In the genomic region with DNA sequence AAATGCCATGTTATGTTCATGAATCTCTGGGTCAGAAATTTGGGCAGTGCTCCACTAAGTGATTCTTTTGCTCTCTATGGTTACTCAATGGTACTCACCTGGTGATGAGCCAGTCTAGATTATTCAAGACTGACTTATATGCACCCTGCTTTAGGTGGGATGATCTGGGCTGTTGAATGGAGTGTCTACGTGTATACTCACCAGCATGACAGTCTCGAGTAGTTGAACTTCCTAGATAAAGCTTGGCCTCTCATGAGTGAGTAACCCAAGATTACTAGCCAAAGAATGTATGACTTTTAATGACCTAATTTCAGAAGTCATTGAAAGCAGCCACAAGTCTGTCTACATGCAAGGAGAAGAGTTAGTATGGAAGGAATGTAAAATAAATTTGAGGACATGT, we compare ENCODE assay signal across 19 cellular contexts.
DNase-seq lines count a peak whose midpoint lies in the region; ATAC-seq and TF ChIP-seq lines count a peak whose summit lies in the region.
"Had no signal": no experiment of that assay in that cellular context is flagged by ENCODE, and none has a peak within 500 bp of the region (broad histone marks: within the 10 kb centered on the region; RNA-seq: fewer than 3 reads in every experiment).

No MANE protein-coding gene starts in this region.

- POLR2A ChIA-PET in PC-3 (lab: Charles Lee; ENCODE audit: unreplicated experiment) (no interaction called here), Caco-2 (lab: Charles Lee) (no interaction called here)

- BruUV-seq in PC-3 (replicated peaks; lab: Mats Ljungman, UMichigan) (no TSS peak), Caco-2 (replicated peaks; lab: Mats Ljungman, UMichigan) (no TSS peak)

- CTCF ChIA-PET in PC-3 (lab: Charles Lee) (no interaction called here), Caco-2 (lab: Charles Lee) (no interaction called here)

- DNase-seq in PC-3 (peak; percentile 54), RWPE2 (ENCODE audit: low spot score) (no peak), epithelial cell of esophagus (ENCODE audit: low read depth) (peak; percentile 14), progenitor cell of endocrine pancreas (ENCODE audit: low spot score, unreplicated experiment) (no peak), Caco-2 (no peak), HPDE6-E6E7 (ENCODE audit: extremely low spot score) (no peak)
- DNase-seq: ACHN; AML-193; CD4-positive, alpha-beta T cell; DMS153; DMS79; GDM1; GOT3; H7; HFFc6 had no signal

- peaks cover 16% of the 10 kb centered on the region for H3K27me3 Mint-ChIP-seq in progenitor cell of endocrine pancreas
- H3K27me3 Mint-ChIP-seq in Caco-2 (ENCODE audit: insufficient read depth, unreplicated experiment): no peaks in the 10 kb centered on the region
- H3K27me3 Mint-ChIP-seq: CD4-positive, alpha-beta T cell had no signal

- H3K9ac ChIP-seq in PC-3 (ENCODE audit: low read length): no peak overlapping the region

- H3K4me3 Mint-ChIP-seq in progenitor cell of endocrine pancreas (ENCODE audit: low read depth) (no peak overlapping the region), Caco-2 (ENCODE audit: unreplicated experiment) (no peak overlapping the region)
- H3K4me3 Mint-ChIP-seq: CD4-positive, alpha-beta T cell; HFFc6 had no signal

- H3K9me3 Mint-ChIP-seq in progenitor cell of endocrine pancreas (ENCODE audit: low read depth) (no peaks in the 10 kb centered on the region), Caco-2 (ENCODE audit: unreplicated experiment) (peaks cover 6% of the 10 kb centered on the region)

- H4K20me1 ChIP-seq in PC-3 (ENCODE audit: low read length): no peaks in the 10 kb centered on the region

- H3K4me1 Mint-ChIP-seq in progenitor cell of endocrine pancreas (ENCODE audit: low read depth) (peaks cover 1% of the 10 kb centered on the region), Caco-2 (ENCODE audit: low read depth, unreplicated experiment) (peaks cover 7% of the 10 kb centered on the region)

- H3K79me2 ChIP-seq in PC-3 (ENCODE audit: low read length): no peaks in the 10 kb centered on the region

- ATAC-seq in PC-3: peak; percentile 66
- ATAC-seq in RWPE2 (ENCODE audit: low read depth): peak; percentile 31; the same call in 1 of the 3 replicates
- no peak for ATAC-seq in GM21619 (IDR thresholded peaks at IDR 0.05; ENCODE audit: unreplicated experiment)
- ATAC-seq: HCT116 had no signal

- H3K36me3 Mint-ChIP-seq in progenitor cell of endocrine pancreas (ENCODE audit: insufficient read depth): no peaks in the 10 kb centered on the region
- H3K36me3 Mint-ChIP-seq in Caco-2 (ENCODE audit: insufficient read depth, unreplicated experiment): no peaks in the 10 kb centered on the region

- H3K9me3 ChIP-seq in PC-3 (ENCODE audit: low read length) (no peaks in the 10 kb centered on the region), RWPE2 (ENCODE audit: severe bottlenecking) (no peaks in the 10 kb centered on the region), Caco-2 (no peaks in the 10 kb centered on the region)

- H3K36me3 ChIP-seq in PC-3 (ENCODE audit: low read depth, low read length) (no peaks in the 10 kb centered on the region), RWPE2 (ENCODE audit: low read depth) (no peaks in the 10 kb centered on the region), Caco-2 (ENCODE audit: control insufficient read depth, insufficient read depth, low read length) (no peaks in the 10 kb centered on the region)

- no peak overlapping the region for H3K27ac ChIP-seq in PC-3 (ENCODE audit: low read length)
- no peak overlapping the region for H3K27ac ChIP-seq in RWPE2 (ENCODE audit: poor library complexity, severe bottlenecking)
- H3K27ac ChIP-seq: C4-2B, HL-60 had no signal

- H3F3A ChIP-seq in PC-3 (ENCODE audit: low read length, unreplicated experiment): no peaks in the 10 kb centered on the region

- H3K4me1 ChIP-seq in PC-3 (ENCODE audit: insufficient read depth, low read length): 0 out of 2 replicates have a peak, but pooled peaks cover 3% of the 10 kb centered on the region
- H3K4me1 ChIP-seq in RWPE2 (ENCODE audit: insufficient read depth, poor library complexity, severe bottlenecking): no peaks in the 10 kb centered on the region
- H3K4me1 ChIP-seq in Caco-2: no peaks in the 10 kb centered on the region

- no peak overlapping the region for H3K4me2 ChIP-seq in PC-3 (ENCODE audit: low read length)

- H3K4me3 ChIP-seq in PC-3 (ENCODE audit: low read length) (no peak overlapping the region), RWPE2 (ENCODE audit: severe bottlenecking) (no peak overlapping the region), epithelial cell of esophagus (ENCODE audit: low read length) (no peak overlapping the region), Caco-2 (ENCODE audit: low read depth, low read length) (no peak overlapping the region)

- H3K27me3 ChIP-seq in PC-3 (ENCODE audit: low read length): no peaks in the 10 kb centered on the region
- H3K27me3 ChIP-seq in RWPE2 (ENCODE audit: insufficient read depth, poor library complexity, severe bottlenecking): no peaks in the 10 kb centered on the region
- no peaks in the 10 kb centered on the region for H3K27me3 ChIP-seq in Caco-2 (replicated peaks; ENCODE audit: control insufficient read depth, insufficient read depth, low read length)

- H3K9me2 ChIP-seq in PC-3 (replicated peaks; ENCODE audit: low read length): no peaks in the 10 kb centered on the region

- H3K27ac Mint-ChIP-seq in progenitor cell of endocrine pancreas: no peak overlapping the region
- H3K27ac Mint-ChIP-seq in Caco-2 (ENCODE audit: unreplicated experiment): no peak overlapping the region
- H3K27ac Mint-ChIP-seq: CD4-positive, alpha-beta T cell; HFFc6 had no signal

- intact Hi-C loops in PC-3 (cut with micrococcal nuclease): no loop called here
- intact Hi-C loops in Caco-2 (cut with micrococcal nuclease; ENCODE audit: unreplicated experiment): no loop called here

- TF ChIP-seq CTCF in PC-3 (conservative IDR thresholded peaks at IDR 0.05; ENCODE audit: low read depth, low read length): no peak
- no peak for TF ChIP-seq CTCF in RWPE2 (IDR thresholded peaks at IDR 0.05; ENCODE audit: poor library complexity, severe bottlenecking)
- TF ChIP-seq CTCF in epithelial cell of esophagus (IDR thresholded peaks at IDR 0.05; ENCODE audit: insufficient read depth, low read depth, low read length, missing control alignments): no peak
- no peak for TF ChIP-seq CTCF in progenitor cell of endocrine pancreas (IDR thresholded peaks at IDR 0.05; ENCODE audit: unreplicated experiment)
- no peak for TF ChIP-seq CTCF in Caco-2 (IDR thresholded peaks at IDR 0.05; ENCODE audit: insufficient read depth in 1 of 2, low read depth in 1 of 2, low read length in 1 of 2, severe bottlenecking in 1 of 2, unreplicated experiment in 1 of 2)

- H2AFZ ChIP-seq in PC-3 (ENCODE audit: low read length): no peak overlapping the region

Comparison
In these comparisons a context has a peak if more than half of its experiments do, and no peak if none do; other contexts are left out.
1. DNase-seq: peak in PC-3 (single experiment) and epithelial cell of esophagus (single experiment); none in RWPE2 (single experiment), progenitor cell of endocrine pancreas (single experiment), Caco-2 (0 of 2) and HPDE6-E6E7 (single experiment).